In the genomic region with DNA sequence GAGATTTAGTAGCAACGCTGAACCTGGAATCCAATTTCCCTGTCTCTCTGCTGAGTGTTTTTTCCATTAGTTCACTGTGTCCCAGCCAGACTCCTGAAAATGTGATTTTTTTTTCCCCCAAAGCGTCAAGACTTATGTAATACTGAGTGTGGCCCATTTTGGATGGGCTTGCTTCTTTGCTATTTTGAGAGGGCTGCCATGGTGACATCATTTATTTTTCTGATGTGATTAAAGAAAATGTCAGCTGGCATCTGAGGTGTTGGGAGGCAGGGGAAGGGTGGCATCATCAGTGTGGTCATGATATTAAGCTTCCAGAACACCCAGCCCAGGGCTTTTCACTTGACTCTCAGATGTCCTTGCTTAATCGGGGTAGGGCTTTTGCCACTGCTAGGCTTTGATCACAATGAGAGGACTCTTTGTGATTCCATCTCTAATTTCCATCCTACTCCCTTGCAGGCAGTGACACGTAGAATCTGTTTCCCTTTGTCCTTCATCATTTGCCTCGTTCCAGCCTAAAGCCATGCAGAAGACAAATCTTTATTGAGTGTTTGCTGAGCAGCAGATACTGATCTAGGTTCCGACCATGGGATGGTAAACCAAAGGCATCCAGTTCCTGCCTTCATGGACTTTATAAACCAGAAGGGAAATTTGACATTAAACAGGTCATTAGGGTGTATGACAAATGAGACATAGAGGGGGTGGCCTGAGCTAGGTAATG, we compare ENCODE assay signal across 25 cellular contexts. TPM values are rescaled to one million over a fixed set of nuclear protein-coding genes. Genes with fewer than 3 reads are reported as not detected.
DNase-seq lines count a peak whose midpoint lies in the region; ATAC-seq, FAIRE-seq and TF ChIP-seq lines count a peak whose summit lies in the region.
"Had no signal": no experiment of that assay in that cellular context is flagged by ENCODE, and none has a peak within 500 bp of the region (broad histone marks: within the 10 kb centered on the region; RNA-seq: fewer than 3 reads in every experiment).

No MANE protein-coding gene starts in this region.

- ATAC-seq in GM21381 (IDR thresholded peaks at IDR 0.05; ENCODE audit: unreplicated experiment) = no peak
- ATAC-seq: activated naive CD8-positive, alpha-beta T cell treated with anti-CD3 and anti-CD28 coated beads, Interleukin-2, amount 50 U/mL, for 24 hours; activated T-helper 17 cell treated with anti-CD3 and anti-CD28 coated beads, Interleukin-2, amount 50 U/mL, for 72 hours; natural killer cell treated with Interleukin-12 subunit alpha and Interleukin-12 subunit beta and Interleukin-15 and Interleukin-18, amount 100 ng/mL, for 72 hours had no signal

- no peak for FAIRE-seq in urothelium cell line (lab: Jason Lieb, UNC)

- no peaks in the 10 kb centered on the region for H3K36me3 ChIP-seq in esophagus muscularis mucosa
- no peaks in the 10 kb centered on the region for H3K36me3 ChIP-seq in sigmoid colon
- H3K36me3 ChIP-seq: cardiac muscle cell, HAP-1, suprapubic skin had no signal

- DNase-seq in Calu3 (no peak), LoVo (ENCODE audit: low spot score) (peak; percentile 6), esophagus muscularis mucosa (ENCODE audit: extremely low spot score) (peak; percentile 78), pons (ENCODE audit: low spot score) (peak; percentile 87), urothelium cell line (ENCODE audit: low spot score) (no peak), sigmoid colon (no peak)
- DNase-seq in activated effector memory CD4-positive, alpha-beta T cell treated with Interleukin-2 at 50 U/mL for 16 hours = no peak
- DNase-seq: activated naive CD8-positive, alpha-beta T cell treated with anti-CD3 and anti-CD28 coated beads, Interleukin-2, amount 50 U/mL, for 24 hours; CD4-positive, alpha-beta T cell; DMS53; effector memory CD4-positive, alpha-beta T cell; islet precursor cell; MV-4-11; NCI-H2029 treated with DMSO at 0.1 percent for 48 hours; NCI-H446 treated with DMSO at 0.1 percent for 48 hours had no signal

- intact Hi-C loops in Calu3 (cut with micrococcal nuclease; ENCODE audit: unreplicated experiment) (loop anchor here (5.0 kb wide), 2 partner anchors 114 to 479 kb away; partner anchors contain the start of genes ARID5B and RTKN2), esophagus muscularis mucosa (cut with DNase I) (no loop called here), sigmoid colon (cut with DNase I) (no loop called here)

- TF ChIP-seq POLR2A in esophagus muscularis mucosa (IDR thresholded peaks at IDR 0.05; ENCODE audit: low read depth) (no peak), sigmoid colon (IDR thresholded peaks at IDR 0.05) (no peak)

- CTCF ChIA-PET in Calu3 (lab: Charles Lee) = interaction anchor here (0.5 to 0.6 kb wide), 2 partner anchors 16 to 443 kb away, joined by 3 read pairs; no protein-coding TSS in a partner anchor

- H3K4me1 Mint-ChIP-seq in Calu3 (ENCODE audit: low read depth, unreplicated experiment) = peaks cover 57% of the 10 kb centered on the region

- TF ChIP-seq CTCF in Calu3 (IDR thresholded peaks at IDR 0.05; ENCODE audit: unreplicated experiment) (no peak), esophagus muscularis mucosa (IDR thresholded peaks at IDR 0.05) (no peak), sigmoid colon (IDR thresholded peaks at IDR 0.05) (no peak)

- TF ChIP-seq EP300 in esophagus muscularis mucosa (IDR thresholded peaks at IDR 0.05) (no peak), sigmoid colon (IDR thresholded peaks at IDR 0.05) (no peak)

- H3K4me3 ChIP-seq in esophagus muscularis mucosa (no peak overlapping the region), sigmoid colon (no peak overlapping the region)
- H3K4me3 ChIP-seq: cardiac muscle cell, HAP-1, hepatocyte, suprapubic skin had no signal

- H3K4me3 Mint-ChIP-seq in Calu3 (ENCODE audit: low read depth, unreplicated experiment) = no peak overlapping the region
- H3K4me3 Mint-ChIP-seq: activated naive CD8-positive, alpha-beta T cell treated with anti-CD3 and anti-CD28 coated beads, Interleukin-2, amount 50 U/mL, for 24 hours; activated T-helper 17 cell treated with anti-CD3 and anti-CD28 coated beads, Interleukin-2, amount 50 U/mL, for 72 hours; CD4-positive, alpha-beta T cell; natural killer cell treated with Interleukin-12 subunit alpha and Interleukin-12 subunit beta and Interleukin-15 and Interleukin-18, amount 100 ng/mL, for 72 hours had no signal

- H3K27ac Mint-ChIP-seq in Calu3 (ENCODE audit: unreplicated experiment) = peak overlapping the region; percentile 48
- H3K27ac Mint-ChIP-seq: activated naive CD8-positive, alpha-beta T cell treated with anti-CD3 and anti-CD28 coated beads, Interleukin-2, amount 50 U/mL, for 24 hours; activated T-helper 17 cell treated with anti-CD3 and anti-CD28 coated beads, Interleukin-2, amount 50 U/mL, for 72 hours; CD4-positive, alpha-beta T cell; progenitor cell of endocrine pancreas had no signal

- H3K9me3 Mint-ChIP-seq in Calu3 (ENCODE audit: low read depth, unreplicated experiment) = no peaks in the 10 kb centered on the region
- H3K9me3 Mint-ChIP-seq: activated T-helper 17 cell treated with anti-CD3 and anti-CD28 coated beads, Interleukin-2, amount 50 U/mL, for 72 hours; CD4-positive, alpha-beta T cell; natural killer cell treated with Interleukin-12 subunit alpha and Interleukin-12 subunit beta and Interleukin-15 and Interleukin-18, amount 100 ng/mL, for 72 hours had no signal

- BruUV-seq in Calu3 (replicated peaks; lab: Mats Ljungman, UMichigan) = no TSS peak

- no peaks in the 10 kb centered on the region for H3K27me3 Mint-ChIP-seq in Calu3 (ENCODE audit: unreplicated experiment)
- H3K27me3 Mint-ChIP-seq: activated T-helper 17 cell treated with anti-CD3 and anti-CD28 coated beads, Interleukin-2, amount 50 U/mL, for 72 hours; CD4-positive, alpha-beta T cell had no signal

- no peaks in the 10 kb centered on the region for H3K9me3 ChIP-seq in esophagus muscularis mucosa
- H3K9me3 ChIP-seq in sigmoid colon = no peaks in the 10 kb centered on the region
- H3K9me3 ChIP-seq: HAP-1, suprapubic skin had no signal

- peaks cover 7% of the 10 kb centered on the region for H3K36me3 Mint-ChIP-seq in Calu3 (ENCODE audit: insufficient read depth, unreplicated experiment)

- H3K4me1 ChIP-seq in esophagus muscularis mucosa (peaks cover 0 to 6% (median 0%) of the 10 kb centered on the region in 4 donors), sigmoid colon (no peaks in the 10 kb centered on the region)

- peak overlapping the region in 2 of 4 donors; percentile 37 to 47 for H3K27ac ChIP-seq in esophagus muscularis mucosa (replicated peaks in 1 of 4)
- peak overlapping the region in 1 of 4 donors; percentile 48 for H3K27ac ChIP-seq in sigmoid colon
- H3K27ac ChIP-seq: cardiac muscle cell, HL-60, suprapubic skin had no signal

- H3K27me3 ChIP-seq in esophagus muscularis mucosa (no peaks in the 10 kb centered on the region), sigmoid colon (no peaks in the 10 kb centered on the region)
- H3K27me3 ChIP-seq: hepatocyte, suprapubic skin had no signal

- WGBS in esophagus muscularis mucosa = 83% methylated on average over 6 of the region's 6 CpGs
- 87 to 89% methylated on average over 6 of the region's 6 CpGs for WGBS in sigmoid colon, 2 donors

RNA-seq across cellular contexts. Expression of gene ZNF365, which starts 7.4 kb away (rescaled TPM):
- total RNA-seq in Calu3 (2022) (4.0 and 4.3 TPM in 2 replicates), esophagus muscularis mucosa (1 to 10 TPM in 3 of 4 donors, under 1 TPM in 1; 0.50 to 2.5 (median 1.7) TPM), sigmoid colon (under 1 TPM in 3 of 4 donors, not detected in 1; 0.36 to 0.82 (median 0.41) TPM)
- under 1 TPM in 1 of 3 donors, not detected in 2; 0.16 TPM for polyA plus RNA-seq in sigmoid colon
- total RNA-seq: cardiac muscle cell, mesenteric fat pad, progenitor cell of endocrine pancreas had no signal
- polyA plus RNA-seq: cardiac muscle cell had no signal

Comparison
In these comparisons a context has a peak if more than half of its experiments do, and no peak if none do; other contexts are left out.
1. DNase-seq: peak in LoVo (single experiment), esophagus muscularis mucosa (single experiment) and pons (single experiment); none in Calu3 (single experiment), urothelium cell line (single experiment), activated effector memory CD4-positive, alpha-beta T cell treated with Interleukin-2 at 50 U/mL for 16 hours (single experiment) and sigmoid colon (single experiment).